In the genomic region with DNA sequence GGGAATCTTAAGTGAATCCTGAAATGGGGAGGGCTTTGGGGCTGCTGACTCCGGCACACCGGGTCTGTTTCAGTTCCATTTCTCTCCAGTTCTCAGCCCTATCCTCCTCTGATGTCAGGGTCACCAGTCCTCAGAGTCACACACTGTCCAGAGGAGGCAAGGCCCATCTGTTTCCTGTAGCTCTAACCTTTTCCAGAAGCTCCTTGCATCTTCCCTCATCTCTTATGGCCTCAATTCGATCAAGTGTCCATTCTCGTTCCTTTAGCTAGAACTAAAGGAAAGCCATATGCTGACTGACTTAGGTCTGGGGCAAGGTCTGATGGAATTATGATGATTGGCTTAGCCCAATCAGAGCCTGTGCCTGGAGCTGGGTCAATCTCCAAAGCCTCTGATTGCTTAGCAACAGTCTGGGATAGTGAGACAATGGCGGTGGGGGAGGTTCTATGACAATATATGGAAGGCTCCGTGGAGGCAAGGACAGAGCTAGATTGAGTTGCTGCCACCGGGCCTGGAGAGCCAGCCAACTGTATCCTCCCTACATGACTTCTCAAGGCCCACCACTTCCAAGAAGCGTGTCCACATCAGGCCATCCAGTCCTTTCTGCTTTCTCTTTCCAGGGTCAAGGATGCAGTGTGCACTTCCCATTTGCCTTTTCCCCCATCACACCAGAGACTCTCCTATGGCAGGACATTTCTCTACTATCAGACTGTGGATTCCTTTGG, we compare ENCODE assay signal across 1 cellular context.
TF ChIP-seq lines count a peak whose summit lies in the region.

No MANE protein-coding gene starts in this region.

TF ChIP-seq in K562, 482 proteins besides CTCF, POLR2A, EP300 and RAD21:
- TF ChIP-seq, protein P1, sequence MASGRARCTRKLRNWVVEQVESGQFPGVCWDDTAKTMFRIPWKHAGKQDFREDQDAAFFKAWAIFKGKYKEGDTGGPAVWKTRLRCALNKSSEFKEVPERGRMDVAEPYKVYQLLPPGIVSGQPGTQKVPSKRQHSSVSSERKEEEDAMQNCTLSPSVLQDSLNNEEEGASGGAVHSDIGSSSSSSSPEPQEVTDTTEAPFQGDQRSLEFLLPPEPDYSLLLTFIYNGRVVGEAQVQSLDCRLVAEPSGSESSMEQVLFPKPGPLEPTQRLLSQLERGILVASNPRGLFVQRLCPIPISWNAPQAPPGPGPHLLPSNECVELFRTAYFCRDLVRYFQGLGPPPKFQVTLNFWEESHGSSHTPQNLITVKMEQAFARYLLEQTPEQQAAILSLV (tag; IDR thresholded peaks at IDR 0.05), result no peak
- TF ChIP-seq ELF2 (CRISPR knock-in tag; IDR thresholded peaks at IDR 0.05) (no peak), CHCHD3 (CRISPR knock-in tag; IDR thresholded peaks at IDR 0.05) (no peak), NFYB (IDR thresholded peaks at IDR 0.05; ENCODE audit: extremely low read depth, insufficient read length) (no peak), PHF8 (IDR thresholded peaks at IDR 0.05; ENCODE audit: borderline replicate concordance, low read length) (0 out of 2 replicates have a peak, but pooled peaks have one; percentile 6), FOXP1 (CRISPR knock-in tag; IDR thresholded peaks at IDR 0.05) (no peak), PCBP2 (IDR thresholded peaks at IDR 0.05; ENCODE audit: low read depth, low read length, poor library complexity, severe bottlenecking) (no peak)
